In genomic region chr15:55715355-55716076, GRCh38 we compare ENCODE assay signal across 1 cellular context.
TF ChIP-seq lines count a peak whose summit lies in the region.

No MANE protein-coding gene starts in this region.

TF ChIP-seq in GM23338, 12 proteins besides CTCF, POLR2A, EP300 and RAD21 (continued from another document):
- TF ChIP-seq, protein P1, sequence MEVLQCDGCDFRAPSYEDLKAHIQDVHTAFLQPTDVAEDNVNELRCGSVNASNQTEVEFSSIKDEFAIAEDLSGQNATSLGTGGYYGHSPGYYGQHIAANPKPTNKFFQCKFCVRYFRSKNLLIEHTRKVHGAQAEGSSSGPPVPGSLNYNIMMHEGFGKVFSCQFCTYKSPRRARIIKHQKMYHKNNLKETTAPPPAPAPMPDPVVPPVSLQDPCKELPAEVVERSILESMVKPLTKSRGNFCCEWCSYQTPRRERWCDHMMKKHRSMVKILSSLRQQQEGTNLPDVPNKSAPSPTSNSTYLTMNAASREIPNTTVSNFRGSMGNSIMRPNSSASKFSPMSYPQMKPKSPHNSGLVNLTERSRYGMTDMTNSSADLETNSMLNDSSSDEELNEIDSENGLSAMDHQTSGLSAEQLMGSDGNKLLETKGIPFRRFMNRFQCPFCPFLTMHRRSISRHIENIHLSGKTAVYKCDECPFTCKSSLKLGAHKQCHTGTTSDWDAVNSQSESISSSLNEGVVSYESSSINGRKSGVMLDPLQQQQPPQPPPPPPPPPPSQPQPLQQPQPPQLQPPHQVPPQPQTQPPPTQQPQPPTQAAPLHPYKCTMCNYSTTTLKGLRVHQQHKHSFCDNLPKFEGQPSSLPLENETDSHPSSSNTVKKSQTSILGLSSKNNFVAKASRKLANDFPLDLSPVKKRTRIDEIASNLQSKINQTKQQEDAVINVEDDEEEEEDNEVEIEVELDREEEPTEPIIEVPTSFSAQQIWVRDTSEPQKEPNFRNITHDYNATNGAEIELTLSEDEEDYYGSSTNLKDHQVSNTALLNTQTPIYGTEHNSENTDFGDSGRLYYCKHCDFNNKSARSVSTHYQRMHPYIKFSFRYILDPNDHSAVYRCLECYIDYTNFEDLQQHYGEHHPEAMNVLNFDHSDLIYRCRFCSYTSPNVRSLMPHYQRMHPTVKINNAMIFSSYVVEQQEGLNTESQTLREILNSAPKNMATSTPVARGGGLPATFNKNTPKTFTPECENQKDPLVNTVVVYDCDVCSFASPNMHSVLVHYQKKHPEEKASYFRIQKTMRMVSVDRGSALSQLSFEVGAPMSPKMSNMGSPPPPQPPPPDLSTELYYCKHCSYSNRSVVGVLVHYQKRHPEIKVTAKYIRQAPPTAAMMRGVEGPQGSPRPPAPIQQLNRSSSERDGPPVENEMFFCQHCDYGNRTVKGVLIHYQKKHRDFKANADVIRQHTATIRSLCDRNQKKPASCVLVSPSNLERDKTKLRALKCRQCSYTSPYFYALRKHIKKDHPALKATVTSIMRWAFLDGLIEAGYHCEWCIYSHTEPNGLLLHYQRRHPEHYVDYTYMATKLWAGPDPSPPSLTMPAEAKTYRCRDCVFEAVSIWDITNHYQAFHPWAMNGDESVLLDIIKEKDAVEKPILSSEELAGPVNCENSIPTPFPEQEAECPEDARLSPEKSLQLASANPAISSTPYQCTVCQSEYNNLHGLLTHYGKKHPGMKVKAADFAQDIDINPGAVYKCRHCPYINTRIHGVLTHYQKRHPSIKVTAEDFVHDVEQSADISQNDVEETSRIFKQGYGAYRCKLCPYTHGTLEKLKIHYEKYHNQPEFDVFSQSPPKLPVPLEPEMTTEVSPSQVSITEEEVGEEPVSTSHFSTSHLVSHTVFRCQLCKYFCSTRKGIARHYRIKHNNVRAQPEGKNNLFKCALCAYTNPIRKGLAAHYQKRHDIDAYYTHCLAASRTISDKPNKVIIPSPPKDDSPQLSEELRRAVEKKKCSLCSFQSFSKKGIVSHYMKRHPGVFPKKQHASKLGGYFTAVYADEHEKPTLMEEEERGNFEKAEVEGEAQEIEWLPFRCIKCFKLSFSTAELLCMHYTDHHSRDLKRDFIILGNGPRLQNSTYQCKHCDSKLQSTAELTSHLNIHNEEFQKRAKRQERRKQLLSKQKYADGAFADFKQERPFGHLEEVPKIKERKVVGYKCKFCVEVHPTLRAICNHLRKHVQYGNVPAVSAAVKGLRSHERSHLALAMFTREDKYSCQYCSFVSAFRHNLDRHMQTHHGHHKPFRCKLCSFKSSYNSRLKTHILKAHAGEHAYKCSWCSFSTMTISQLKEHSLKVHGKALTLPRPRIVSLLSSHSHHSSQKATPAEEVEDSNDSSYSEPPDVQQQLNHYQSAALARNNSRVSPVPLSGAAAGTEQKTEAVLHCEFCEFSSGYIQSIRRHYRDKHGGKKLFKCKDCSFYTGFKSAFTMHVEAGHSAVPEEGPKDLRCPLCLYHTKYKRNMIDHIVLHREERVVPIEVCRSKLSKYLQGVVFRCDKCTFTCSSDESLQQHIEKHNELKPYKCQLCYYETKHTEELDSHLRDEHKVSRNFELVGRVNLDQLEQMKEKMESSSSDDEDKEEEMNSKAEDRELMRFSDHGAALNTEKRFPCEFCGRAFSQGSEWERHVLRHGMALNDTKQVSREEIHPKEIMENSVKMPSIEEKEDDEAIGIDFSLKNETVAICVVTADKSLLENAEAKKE (CRISPR knock-in tag; IDR thresholded peaks at IDR 0.05), result no peak
- TF ChIP-seq, protein P2, sequence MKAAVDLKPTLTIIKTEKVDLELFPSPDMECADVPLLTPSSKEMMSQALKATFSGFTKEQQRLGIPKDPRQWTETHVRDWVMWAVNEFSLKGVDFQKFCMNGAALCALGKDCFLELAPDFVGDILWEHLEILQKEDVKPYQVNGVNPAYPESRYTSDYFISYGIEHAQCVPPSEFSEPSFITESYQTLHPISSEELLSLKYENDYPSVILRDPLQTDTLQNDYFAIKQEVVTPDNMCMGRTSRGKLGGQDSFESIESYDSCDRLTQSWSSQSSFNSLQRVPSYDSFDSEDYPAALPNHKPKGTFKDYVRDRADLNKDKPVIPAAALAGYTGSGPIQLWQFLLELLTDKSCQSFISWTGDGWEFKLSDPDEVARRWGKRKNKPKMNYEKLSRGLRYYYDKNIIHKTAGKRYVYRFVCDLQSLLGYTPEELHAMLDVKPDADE (IDR thresholded peaks at IDR 0.05), result no peak
- TF ChIP-seq EZH2 (IDR thresholded peaks at IDR 0.05; ENCODE audit: low read depth, unreplicated experiment), result no peak
- TF ChIP-seq NANOG (IDR thresholded peaks at IDR 0.05; ENCODE audit: borderline replicate concordance), result no peak; the same call in 1 of the 2 replicates
- TF ChIP-seq JUNB (IDR thresholded peaks at IDR 0.05; ENCODE audit: unreplicated experiment), result no peak
- no peak for TF ChIP-seq ZNF114 (CRISPR knock-in tag; IDR thresholded peaks at IDR 0.05)
- no peak for TF ChIP-seq POLR2AphosphoS5 (IDR thresholded peaks at IDR 0.05; ENCODE audit: low read depth)
- no peak for TF ChIP-seq ZNF331 (CRISPR knock-in tag; IDR thresholded peaks at IDR 0.05; ENCODE audit: low read depth)
